ENCODE assay signal across 27 cellular contexts in genomic region chr9:134791009-134791408, GRCh38.
"Had no signal": no experiment of that assay in that cellular context is flagged by ENCODE, and none has a peak within 500 bp of the region (broad histone marks: within the 10 kb centered on the region; RNA-seq: fewer than 3 reads in every experiment).

No MANE protein-coding gene starts in this region.

- H3K4me1 Mint-ChIP-seq: activated B cell treated with CpG ODN at 0.5 μM for 24 hours; activated CD4-positive, alpha-beta T cell treated with anti-CD3 and anti-CD28 coated beads, Interleukin-2, amount 10 ng/mL, durations not matched to agents 24 days and 14 days had no signal

- H3K27me3 Mint-ChIP-seq: activated CD4-positive, alpha-beta T cell treated with anti-CD3 and anti-CD28 coated beads, Interleukin-2, amount 10 ng/mL, durations not matched to agents 24 days and 14 days had no signal

- H3K36me3 ChIP-seq: cardiac muscle cell had no signal

- H3K27ac ChIP-seq: brain microvascular endothelial cell, cardiac muscle cell had no signal

- H3K9me3 Mint-ChIP-seq: activated B cell treated with CpG ODN at 0.5 μM for 24 hours; activated CD4-positive, alpha-beta memory T cell treated with anti-CD3 and anti-CD28 coated beads for 36 hours; activated CD4-positive, alpha-beta T cell treated with anti-CD3 and anti-CD28 coated beads, Interleukin-2, amount 10 ng/mL, durations not matched to agents 24 days and 14 days; activated T-cell treated with anti-CD3 and anti-CD28 coated beads, Interleukin-2, amount 50 U/mL, for 4 hours had no signal

- DNase-seq: activated B cell treated with CpG ODN at 0.5 μM for 24 hours; activated CD4-positive, alpha-beta memory T cell treated with anti-CD3 and anti-CD28 coated beads for 36 hours; activated CD4-positive, alpha-beta T cell treated with anti-CD3 and anti-CD28 coated beads for 1 hour; activated CD4-positive, alpha-beta T cell treated with anti-CD3 and anti-CD28 coated beads, Interleukin-2, amount 10 ng/mL, durations not matched to agents 24 days and 14 days; activated CD8-positive, alpha-beta memory T cell treated with anti-CD3 and anti-CD28 coated beads for 24 hours; activated effector memory CD4-positive, alpha-beta T cell treated with anti-CD3 and anti-CD28 coated beads, Interleukin-2, amount 50 U/mL, for 16 hours; activated naive CD4-positive, alpha-beta T cell treated with Interleukin-2 at 50 U/mL for 16 hours; activated T-cell treated with anti-CD3 and anti-CD28 coated beads, Interleukin-2, amount 50 U/mL, for 4 hours; amygdala; brain microvascular endothelial cell; KBM-7; MV-4-11; NCI-H1092 treated with DMSO at 0.1 percent for 48 hours; NCI-H1417 treated with DMSO at 0.1 percent for 48 hours; NCI-H187; NCI-H2081; NCI-H2227 treated with DMSO at 0.1 percent for 48 hours; NCI-H446 treated with DMSO at 0.1 percent for 48 hours; NCI-H526 treated with DMSO at 0.1 percent for 48 hours; NCI-H82; NK-92 treated with Interleukin-12 subunit alpha and Interleukin-12 subunit beta, amount 100 ng/mL, for 24 hours; OCI-M1; SHP77 treated with DMSO at 0.1 percent for 48 hours; T-helper 17 cell; T-helper 9 cell had no signal

- H3K36me3 Mint-ChIP-seq: activated CD4-positive, alpha-beta memory T cell treated with anti-CD3 and anti-CD28 coated beads for 36 hours; activated naive CD8-positive, alpha-beta T cell had no signal

- H3K4me3 ChIP-seq: cardiac muscle cell had no signal

- H3K27me3 ChIP-seq: brain microvascular endothelial cell, cardiac muscle cell had no signal

- H3K27ac Mint-ChIP-seq: activated B cell treated with CpG ODN at 0.5 μM for 24 hours; activated CD4-positive, alpha-beta memory T cell treated with anti-CD3 and anti-CD28 coated beads for 36 hours; activated CD4-positive, alpha-beta T cell treated with anti-CD3 and anti-CD28 coated beads, Interleukin-2, amount 10 ng/mL, durations not matched to agents 24 days and 14 days; activated naive CD8-positive, alpha-beta T cell had no signal

- H3K4me3 Mint-ChIP-seq: activated B cell treated with CpG ODN at 0.5 μM for 24 hours; activated CD4-positive, alpha-beta memory T cell treated with anti-CD3 and anti-CD28 coated beads for 36 hours; activated CD4-positive, alpha-beta T cell treated with anti-CD3 and anti-CD28 coated beads, Interleukin-2, amount 10 ng/mL, durations not matched to agents 24 days and 14 days; activated naive CD8-positive, alpha-beta T cell; activated T-cell treated with anti-CD3 and anti-CD28 coated beads, Interleukin-2, amount 50 U/mL, for 4 hours; T-helper 17 cell had no signal
